Comparison of ENCODE assay signal across 17 cellular contexts in genomic region chr3:105965384-105965783, GRCh38.
DNase-seq lines count a peak whose midpoint lies in the region; TF ChIP-seq lines count a peak whose summit lies in the region.
"Had no signal": no experiment of that assay in that cellular context is flagged by ENCODE, and none has a peak within 500 bp of the region (broad histone marks: within the 10 kb centered on the region; RNA-seq: fewer than 3 reads in every experiment).

No MANE protein-coding gene starts in this region.

- DNase-seq in AG08395 (ENCODE audit: low spot score) (peak; percentile 27), LNCaP clone FGC (ENCODE audit: low read depth) (peak; percentile 25), dermis blood vessel endothelial cell (peak; percentile 30), myocyte (ENCODE audit: low read depth) (peak; percentile 11), mesenteric fat pad (ENCODE audit: low spot score) (no peak), NCI-H1436 treated with DMSO at 0.1 percent for 48 hours (lab: John Stamatoyannopoulos, UW) (no peak), NCI-H345 (lab: John Stamatoyannopoulos, UW) (no peak)
- DNase-seq in activated naive CD4-positive, alpha-beta T cell (lab: John Stamatoyannopoulos, UW), result no peak
- DNase-seq: activated gamma-delta T cell; DMS53; mesendoderm; MM.1S; NCI-H2171 treated with DMSO at 0.1 percent for 48 hours; ovary; stimulated activated CD4-positive, alpha-beta T cell treated with anti-CD3 and anti-CD28 coated beads, Interleukin-15, amount 100 ng/mL, for 24 hours; testis had no signal

- no peak overlapping the region for H3K4me3 ChIP-seq in LNCaP clone FGC (ENCODE audit: low read depth, low read length)
- H3K4me3 ChIP-seq: ovary, SK-N-MC, testis had no signal

- TF ChIP-seq CTCF in LNCaP clone FGC (IDR thresholded peaks at IDR 0.05; ENCODE audit: control insufficient read depth, extremely low read depth, insufficient read depth), result no peak

Comparison
In these comparisons a context has a peak if more than half of its experiments do, and no peak if none do; other contexts are left out.
1. DNase-seq: peak in AG08395 (single experiment), LNCaP clone FGC (single experiment), dermis blood vessel endothelial cell (single experiment) and myocyte (single experiment); none in mesenteric fat pad (single experiment), NCI-H1436 treated with DMSO at 0.1 percent for 48 hours (single experiment), activated naive CD4-positive, alpha-beta T cell (0 of 4) and NCI-H345 (single experiment).